In genomic region chr5:43389679-43390329, GRCh38 we compare ENCODE assay signal across 7 cellular contexts. TPM values are rescaled to one million over a fixed set of nuclear protein-coding genes. Genes with fewer than 3 reads are reported as not detected.
DNase-seq lines count a peak whose midpoint lies in the region; ATAC-seq and TF ChIP-seq lines count a peak whose summit lies in the region.

No MANE protein-coding gene starts in this region.

- no peak overlapping the region for H3K27ac ChIP-seq in SU-DHL-6 (ENCODE audit: low read depth, low read length)
- no peak overlapping the region for H3K27ac ChIP-seq in iPS DF 6.9 (ENCODE audit: low read length)

- H3K27me3 ChIP-seq in SU-DHL-6 (ENCODE audit: low read length) (no peaks in the 10 kb centered on the region), iPS DF 6.9 (ENCODE audit: control insufficient read depth, insufficient read depth, low read length) (no peaks in the 10 kb centered on the region)

- no peaks in the 10 kb centered on the region for H3K4me1 ChIP-seq in iPS DF 6.9 (ENCODE audit: control insufficient read depth, insufficient read depth, low read length)

- no CpG with 5 or more reads among the region's 4 CpGs for WGBS in iPS DF 6.9 (ENCODE audit: insufficient coverage, insufficient read length)

- H2AFZ ChIP-seq in SU-DHL-6 (ENCODE audit: low read depth, low read length, severe bottlenecking), result no peak overlapping the region

- H3K27ac Mint-ChIP-seq in brain, result peak overlapping the region in 3 of 5 experiments; percentile 6 to 49 (median 30)

- no peaks in the 10 kb centered on the region for H3K36me3 Mint-ChIP-seq in brain

- peak; percentile 98 for DNase-seq in NCI-H1694 (lab: John Stamatoyannopoulos, UW)
- DNase-seq in iPS DF 6.9 (ENCODE audit: low read depth, low spot score), result peak; percentile 55
- DNase-seq in stimulated activated CD4-positive, alpha-beta T cell treated with anti-CD3 and anti-CD28 coated beads, Interleukin-12 subunit alpha, Interleukin-12 subunit beta, amount 100 ng/mL, for 4 hours, result peak; percentile 23

- no peak overlapping the region for H3K4me3 ChIP-seq in SU-DHL-6 (ENCODE audit: insufficient read depth, low read length, poor library complexity, severe bottlenecking)
- H3K4me3 ChIP-seq in iPS DF 6.9 (ENCODE audit: low read length), result no peak overlapping the region

- no peak overlapping the region for H3K4me3 Mint-ChIP-seq in brain

- peak; percentile 63 for ATAC-seq in HG02798 (IDR thresholded peaks at IDR 0.05; ENCODE audit: poor library complexity, unreplicated experiment)

- H3K4me2 ChIP-seq in SU-DHL-6 (ENCODE audit: low read depth, low read length, poor library complexity, severe bottlenecking), result no peak overlapping the region

- H4K20me1 ChIP-seq in SU-DHL-6 (ENCODE audit: low read depth, low read length), result no peaks in the 10 kb centered on the region

- H3K4me1 Mint-ChIP-seq in brain, result peaks cover 12% of the 10 kb centered on the region

- no peaks in the 10 kb centered on the region for H3K9me2 ChIP-seq in SU-DHL-6 (replicated peaks; ENCODE audit: insufficient read depth, low read length)

- peak; percentile 79 for TF ChIP-seq CTCF in GM12873 (IDR thresholded peaks at IDR 0.05; ENCODE audit: insufficient read depth, low read depth, low read length, missing control alignments)
- peak; percentile 86 for TF ChIP-seq CTCF in SU-DHL-6 (IDR thresholded peaks at IDR 0.05; ENCODE audit: insufficient read depth, low read length, poor library complexity, severe bottlenecking)
- TF ChIP-seq CTCF in brain (conservative IDR thresholded peaks at IDR 0.05), result peak; percentile 83 to 87

- H3K9me3 ChIP-seq in SU-DHL-6 (ENCODE audit: insufficient read depth, low read length) (no peaks in the 10 kb centered on the region), iPS DF 6.9 (ENCODE audit: control insufficient read depth, insufficient read depth, low read length) (no peaks in the 10 kb centered on the region)

- H3K36me3 ChIP-seq in SU-DHL-6 (ENCODE audit: low read length), result no peaks in the 10 kb centered on the region
- H3K36me3 ChIP-seq in iPS DF 6.9 (ENCODE audit: control insufficient read depth, insufficient read depth, low read length), result no peaks in the 10 kb centered on the region

- no peaks in the 10 kb centered on the region for H3K79me2 ChIP-seq in SU-DHL-6 (ENCODE audit: insufficient read depth, low read length)

- no peak overlapping the region for H3K9ac ChIP-seq in SU-DHL-6 (ENCODE audit: low read length)

- H3K27me3 Mint-ChIP-seq in brain, result peaks cover 4% of the 10 kb centered on the region

- no peaks in the 10 kb centered on the region for H3K9me3 Mint-ChIP-seq in brain

- H3F3A ChIP-seq in SU-DHL-6 (ENCODE audit: insufficient read depth), result 0 out of 2 replicates have a peak, but pooled peaks cover 6% of the 10 kb centered on the region

RNA-seq across cellular contexts. Expression of gene CCL28, which starts 22.4 kb away (rescaled TPM):
- polyA plus RNA-seq in brain (ENCODE audit: insufficient read depth, low read depth, low replicate concordance), result 0.64 TPM

Comparison
In these comparisons a context has a peak if more than half of its experiments do, and no peak if none do; other contexts are left out.
1. DNase-seq: peak in every context shown above with its lines; median percentile 98 in NCI-H1694; 55 in iPS DF 6.9; 23 in stimulated activated CD4-positive, alpha-beta T cell treated with anti-CD3 and anti-CD28 coated beads, Interleukin-12 subunit alpha, Interleukin-12 subunit beta, amount 100 ng/mL, for 4 hours.